ENCODE assay signal across 31 cellular contexts in genomic region chr3:89155811-89156210, GRCh38. TPM values are rescaled to one million over a fixed set of nuclear protein-coding genes. Genes with fewer than 3 reads are reported as not detected.
DNase-seq lines count a peak whose midpoint lies in the region; TF ChIP-seq lines count a peak whose summit lies in the region.
"Had no signal": no experiment of that assay in that cellular context is flagged by ENCODE, and none has a peak within 500 bp of the region (broad histone marks: within the 10 kb centered on the region; RNA-seq: fewer than 3 reads in every experiment).

No MANE protein-coding gene starts in this region.

- H3K27ac ChIP-seq in coronary artery (no peak overlapping the region), stomach smooth muscle (ENCODE audit: low read length) (no peak overlapping the region)
- H3K27ac ChIP-seq: C4-2B, esophagus muscularis mucosa, SK-N-MC had no signal

- no peaks in the 10 kb centered on the region for H3K36me3 ChIP-seq in stomach smooth muscle (ENCODE audit: control insufficient read depth in 2 of 2, insufficient read depth in 2 of 2, low read length in 2 of 2)
- H3K36me3 ChIP-seq: esophagus muscularis mucosa, MG63 had no signal

- peak overlapping the region; percentile 7 for H3K27ac Mint-ChIP-seq in mesothelial cell of epicardium
- H3K27ac Mint-ChIP-seq: activated CD4-positive, alpha-beta memory T cell treated with anti-CD3 and anti-CD28 coated beads for 36 hours; activated naive CD4-positive, alpha-beta T cell treated with anti-CD3 and anti-CD28 coated beads, Interleukin-2, amount 50 U/mL, for 72 hours; activated T-helper 2 cell treated with anti-CD3 and anti-CD28 coated beads, Interferon-gamma antibody, Interleukin-2, Interleukin-4, amounts not matched to agents 10 μg/mL and 5 μg/mL and 100 μg/mL, durations not matched to agents 14 hours and 24 hours and 36 hours; dendritic cell treated with granulocyte-macrophage colony-stimulating factor and Interleukin-4, amounts not matched to agents 40 ng/mL and 50 ng/mL, for 4 days had no signal

- H3K4me1 Mint-ChIP-seq in mesothelial cell of epicardium = no peaks in the 10 kb centered on the region

- no peak overlapping the region for H3K4me3 Mint-ChIP-seq in mesothelial cell of epicardium
- H3K4me3 Mint-ChIP-seq: activated CD4-positive, alpha-beta memory T cell treated with anti-CD3 and anti-CD28 coated beads for 36 hours; dendritic cell treated with granulocyte-macrophage colony-stimulating factor and Interleukin-4, amounts not matched to agents 40 ng/mL and 50 ng/mL, for 4 days had no signal

- no peaks in the 10 kb centered on the region for H3K36me3 Mint-ChIP-seq in mesothelial cell of epicardium
- H3K36me3 Mint-ChIP-seq: activated CD4-positive, alpha-beta memory T cell treated with anti-CD3 and anti-CD28 coated beads for 36 hours; activated naive CD4-positive, alpha-beta T cell treated with anti-CD3 and anti-CD28 coated beads, Interleukin-2, amount 50 U/mL, for 72 hours had no signal

- no peaks in the 10 kb centered on the region for H3K9me3 Mint-ChIP-seq in mesothelial cell of epicardium
- H3K9me3 Mint-ChIP-seq: activated CD4-positive, alpha-beta memory T cell treated with anti-CD3 and anti-CD28 coated beads for 36 hours; activated T-helper 2 cell treated with anti-CD3 and anti-CD28 coated beads, Interferon-gamma antibody, Interleukin-2, Interleukin-4, amounts not matched to agents 10 μg/mL and 5 μg/mL and 100 μg/mL, durations not matched to agents 14 hours and 24 hours and 36 hours; dendritic cell treated with granulocyte-macrophage colony-stimulating factor and Interleukin-4, amounts not matched to agents 40 ng/mL and 50 ng/mL, for 4 days had no signal

- no peak overlapping the region for H3K9ac ChIP-seq in stomach smooth muscle (ENCODE audit: low read length in 2 of 2)

- DNase-seq in RPMI7951 (ENCODE audit: low read depth) (peak; percentile 28), coronary artery (ENCODE audit: low spot score) (no peak), mesothelial cell of epicardium (ENCODE audit: low spot score in 2 of 2, unreplicated experiment in 2 of 2) (no peak), middle frontal gyrus (ENCODE audit: extremely low spot score, low spot score) (no peak), superior temporal gyrus (ENCODE audit: extremely low spot score) (no peak)
- no peak for DNase-seq in activated CD4-positive, CD25-positive, alpha-beta regulatory T cell treated with anti-CD3 and anti-CD28 coated beads, Interleukin-2, amount 50 U/mL, for 72 hours
- DNase-seq: activated CD4-positive, alpha-beta memory T cell treated with anti-CD3 and anti-CD28 coated beads for 36 hours; aorta; central memory CD4-positive, alpha-beta T cell; DMS79; GDM1; HCEC 1CT; islet precursor cell; KBM-7; MG63; NCI-H1417 treated with DMSO at 0.1 percent for 48 hours; NCI-H2081; NCI-H226; NCI-H69; occipital lobe; stimulated activated CD4-positive, alpha-beta T cell treated with anti-CD3 and anti-CD28 coated beads, Interleukin-2, amount 100 ng/mL, for 24 hours; trophoblast cell had no signal

- H3K4me3 ChIP-seq in coronary artery = peak overlapping the region; percentile 47
- H3K4me3 ChIP-seq in stomach smooth muscle (ENCODE audit: low read length in 2 of 2) = peak overlapping the region; percentile 3 to 26
- H3K4me3 ChIP-seq: lung, MG63, SK-N-MC had no signal

- no peaks in the 10 kb centered on the region for H3K4me1 ChIP-seq in stomach smooth muscle (ENCODE audit: control insufficient read depth, insufficient read depth, low read length)

- H3K27me3 ChIP-seq in stomach smooth muscle (ENCODE audit: control insufficient read depth in 1 of 2, insufficient read depth in 2 of 2, low read length in 2 of 2) = no peaks in the 10 kb centered on the region
- H3K27me3 ChIP-seq: esophagus muscularis mucosa, MG63 had no signal

- no peaks in the 10 kb centered on the region for H3K9me3 ChIP-seq in stomach smooth muscle (ENCODE audit: control insufficient read depth in 2 of 2, low read length in 2 of 2)
- H3K9me3 ChIP-seq: esophagus muscularis mucosa, MG63 had no signal

- TF ChIP-seq CTCF in coronary artery (IDR thresholded peaks at IDR 0.05) = no peak
- TF ChIP-seq CTCF in mesothelial cell of epicardium (IDR thresholded peaks at IDR 0.05; ENCODE audit: unreplicated experiment) = no peak

- no peaks in the 10 kb centered on the region for H3K27me3 Mint-ChIP-seq in mesothelial cell of epicardium (ENCODE audit: low read depth)
- H3K27me3 Mint-ChIP-seq: activated CD4-positive, alpha-beta memory T cell treated with anti-CD3 and anti-CD28 coated beads for 36 hours; dendritic cell treated with granulocyte-macrophage colony-stimulating factor and Interleukin-4, amounts not matched to agents 40 ng/mL and 50 ng/mL, for 4 days had no signal

RNA-seq across cellular contexts. Expression of gene EPHA3, which starts 48.4 kb away (rescaled TPM):
- 0.20 and 0.24 TPM in 2 replicates for total RNA-seq in RPMI7951 (2014; rRNA removed; shearing (Covaris generic))
- total RNA-seq in mesothelial cell of epicardium = 4.2 to 4.5 TPM (median 4.4 TPM) in 3 replicates
- total RNA-seq: activated CD4-positive, alpha-beta memory T cell treated with anti-CD3 and anti-CD28 coated beads for 36 hours; activated T-helper 2 cell treated with anti-CD3 and anti-CD28 coated beads, Interferon-gamma antibody, Interleukin-2, Interleukin-4, amounts not matched to agents 10 μg/mL and 5 μg/mL and 100 μg/mL, durations not matched to agents 14 hours and 24 hours and 36 hours; T-helper 1 cell treated with Interleukin-12 subunit alpha and Interleukin-12 subunit beta and Interleukin-4 antibody, amounts not matched to agents 30 ng/mL and 1 ng/mL, for 36 hours had no signal
